12 cellular contexts compared by ENCODE assay signal in genomic region chr20:47606414-47607207, GRCh38.
DNase-seq lines count a peak whose midpoint lies in the region; TF ChIP-seq lines count a peak whose summit lies in the region.
"Had no signal": no experiment of that assay in that cellular context is flagged by ENCODE, and none has a peak within 500 bp of the region (broad histone marks: within the 10 kb centered on the region; RNA-seq: fewer than 3 reads in every experiment).

No MANE protein-coding gene starts in this region.

- intact Hi-C loops in activated T-helper 1 cell treated with anti-CD3 and anti-CD28 coated beads, Interleukin-12 subunit alpha, Interleukin-12 subunit beta, Interleukin-2, Interleukin-4 antibody, amounts not matched to agents 30 ng/mL and 10 ng/mL and 1 ng/mL, durations not matched to agents 14 hours and 24 hours and 36 hours (cut with micrococcal nuclease), result loop anchor here (1.0 kb wide), 1 partner anchor 250 kb away; the partner anchor contains the start of gene ZMYND8
- intact Hi-C loops in lower leg skin (cut with DNase I; ENCODE audit: low total_unique reads), result no loop called here

- peaks cover 79% of the 10 kb centered on the region for H3K4me1 Mint-ChIP-seq in T-helper 2 cell treated with Interferon-gamma antibody and Interleukin-4, amounts not matched to agents 5 μg/mL and 100 μg/mL, for 36 hours (ENCODE audit: low read depth)
- peaks cover 88% of the 10 kb centered on the region for H3K4me1 Mint-ChIP-seq in activated T-helper 1 cell treated with anti-CD3 and anti-CD28 coated beads, Interleukin-12 subunit alpha, Interleukin-12 subunit beta, Interleukin-2, Interleukin-4 antibody, amounts not matched to agents 30 ng/mL and 10 ng/mL and 1 ng/mL, durations not matched to agents 14 hours and 24 hours and 36 hours (ENCODE audit: low read depth)
- H3K4me1 Mint-ChIP-seq in nephron progenitor cell, result peaks cover 19% of the 10 kb centered on the region

- no peak overlapping the region for H3K4me3 ChIP-seq in lower leg skin (ENCODE audit: low read depth, poor library complexity, severe bottlenecking)
- H3K4me3 ChIP-seq: neural progenitor cell, Peyer's patch had no signal

- no peak for TF ChIP-seq POLR2A in lower leg skin (IDR thresholded peaks at IDR 0.05)

- H3K27ac Mint-ChIP-seq in T-helper 2 cell treated with Interferon-gamma antibody and Interleukin-4, amounts not matched to agents 5 μg/mL and 100 μg/mL, for 36 hours, result peak overlapping the region; percentile 75
- H3K27ac Mint-ChIP-seq in activated T-helper 1 cell treated with anti-CD3 and anti-CD28 coated beads, Interleukin-12 subunit alpha, Interleukin-12 subunit beta, Interleukin-2, Interleukin-4 antibody, amounts not matched to agents 30 ng/mL and 10 ng/mL and 1 ng/mL, durations not matched to agents 14 hours and 24 hours and 36 hours, result peak overlapping the region; percentile 93
- peak overlapping the region; percentile 16 for H3K27ac Mint-ChIP-seq in nephron progenitor cell
- H3K27ac Mint-ChIP-seq: neural progenitor cell had no signal

- H3K27me3 Mint-ChIP-seq in T-helper 2 cell treated with Interferon-gamma antibody and Interleukin-4, amounts not matched to agents 5 μg/mL and 100 μg/mL, for 36 hours (ENCODE audit: low read depth), result no peaks in the 10 kb centered on the region
- no peaks in the 10 kb centered on the region for H3K27me3 Mint-ChIP-seq in activated T-helper 1 cell treated with anti-CD3 and anti-CD28 coated beads, Interleukin-12 subunit alpha, Interleukin-12 subunit beta, Interleukin-2, Interleukin-4 antibody, amounts not matched to agents 30 ng/mL and 10 ng/mL and 1 ng/mL, durations not matched to agents 14 hours and 24 hours and 36 hours (ENCODE audit: insufficient read depth)
- peaks cover 3% of the 10 kb centered on the region for H3K27me3 Mint-ChIP-seq in nephron progenitor cell (ENCODE audit: low read depth, poor library complexity)

- peak overlapping the region; percentile 58 for H3K4me3 Mint-ChIP-seq in T-helper 2 cell treated with Interferon-gamma antibody and Interleukin-4, amounts not matched to agents 5 μg/mL and 100 μg/mL, for 36 hours
- peak overlapping the region; percentile 64 for H3K4me3 Mint-ChIP-seq in activated T-helper 1 cell treated with anti-CD3 and anti-CD28 coated beads, Interleukin-12 subunit alpha, Interleukin-12 subunit beta, Interleukin-2, Interleukin-4 antibody, amounts not matched to agents 30 ng/mL and 10 ng/mL and 1 ng/mL, durations not matched to agents 14 hours and 24 hours and 36 hours
- H3K4me3 Mint-ChIP-seq in nephron progenitor cell, result no peak overlapping the region
- H3K4me3 Mint-ChIP-seq: neural progenitor cell had no signal

- no peaks in the 10 kb centered on the region for H3K9me3 Mint-ChIP-seq in T-helper 2 cell treated with Interferon-gamma antibody and Interleukin-4, amounts not matched to agents 5 μg/mL and 100 μg/mL, for 36 hours
- no peaks in the 10 kb centered on the region for H3K9me3 Mint-ChIP-seq in activated T-helper 1 cell treated with anti-CD3 and anti-CD28 coated beads, Interleukin-12 subunit alpha, Interleukin-12 subunit beta, Interleukin-2, Interleukin-4 antibody, amounts not matched to agents 30 ng/mL and 10 ng/mL and 1 ng/mL, durations not matched to agents 14 hours and 24 hours and 36 hours
- H3K9me3 Mint-ChIP-seq in nephron progenitor cell, result peaks cover 24% of the 10 kb centered on the region

- no peak for DNase-seq in T-helper 2 cell treated with Interferon-gamma antibody and Interleukin-4, amounts not matched to agents 5 μg/mL and 100 μg/mL, for 36 hours (ENCODE audit: low spot score)
- DNase-seq in T-helper 2 cell, result no peak
- DNase-seq in NCI-H187 treated with DMSO at 0.1 percent for 48 hours (lab: John Stamatoyannopoulos, UW), result peak; percentile 96
- no peak for DNase-seq in activated T-helper 1 cell treated with anti-CD3 and anti-CD28 coated beads, Interleukin-12 subunit alpha, Interleukin-12 subunit beta, Interleukin-2, Interleukin-4 antibody, amounts not matched to agents 30 ng/mL and 10 ng/mL and 1 ng/mL, durations not matched to agents 14 hours and 24 hours and 36 hours (ENCODE audit: low spot score)
- DNase-seq in nephron progenitor cell, result no peak
- no peak for DNase-seq in stimulated activated CD4-positive, alpha-beta T cell treated with anti-CD3 and anti-CD28 coated beads, Interleukin-4, amount 100 ng/mL, for 1 hour
- no peak for DNase-seq in SKM-1 (lab: John Stamatoyannopoulos, UW; ENCODE audit: unreplicated experiment)
- no peak for DNase-seq in lower leg skin (ENCODE audit: low spot score in 2 of 2)
- DNase-seq: anterior cingulate cortex; Peyer's patch; stimulated activated CD4-positive, alpha-beta T cell treated with anti-CD3 and anti-CD28 coated beads, Interleukin-2, amount 100 ng/mL, for 24 hours had no signal

- peaks cover 37% of the 10 kb centered on the region for H3K36me3 Mint-ChIP-seq in T-helper 2 cell treated with Interferon-gamma antibody and Interleukin-4, amounts not matched to agents 5 μg/mL and 100 μg/mL, for 36 hours (ENCODE audit: low read depth)
- peaks cover 41% of the 10 kb centered on the region for H3K36me3 Mint-ChIP-seq in activated T-helper 1 cell treated with anti-CD3 and anti-CD28 coated beads, Interleukin-12 subunit alpha, Interleukin-12 subunit beta, Interleukin-2, Interleukin-4 antibody, amounts not matched to agents 30 ng/mL and 10 ng/mL and 1 ng/mL, durations not matched to agents 14 hours and 24 hours and 36 hours (ENCODE audit: low read depth)
- peaks cover 32% of the 10 kb centered on the region for H3K36me3 Mint-ChIP-seq in nephron progenitor cell (ENCODE audit: low read depth)

- WGBS in lower leg skin, 2 donors, result 94 to 95% methylated on average over 8 of the region's 8 CpGs

- TF ChIP-seq CTCF in nephron progenitor cell (IDR thresholded peaks at IDR 0.05) (no peak), lower leg skin (IDR thresholded peaks at IDR 0.05) (no peak)

Comparison
In these comparisons a context has a peak if more than half of its experiments do, and no peak if none do; other contexts are left out.
1. H3K27ac Mint-ChIP-seq: peak in every context shown above with its lines; median percentile 93 in activated T-helper 1 cell treated with anti-CD3 and anti-CD28 coated beads, Interleukin-12 subunit alpha, Interleukin-12 subunit beta, Interleukin-2, Interleukin-4 antibody, amounts not matched to agents 30 ng/mL and 10 ng/mL and 1 ng/mL, durations not matched to agents 14 hours and 24 hours and 36 hours; 75 in T-helper 2 cell treated with Interferon-gamma antibody and Interleukin-4, amounts not matched to agents 5 μg/mL and 100 μg/mL, for 36 hours; 16 in nephron progenitor cell.